Comparison of ENCODE assay signal across 8 cellular contexts in genomic region chr22:40346178-40347064, GRCh38. TPM values are rescaled to one million over a fixed set of nuclear protein-coding genes. Genes with fewer than 3 reads are reported as not detected.
DNase-seq lines count a peak whose midpoint lies in the region; ATAC-seq lines count a peak whose summit lies in the region.

Gene ADSL, plus strand, starts transcription at chr22:40346500. Its CDS starts 59 bp downstream, at chr22:40346559.

- peaks cover 18% of the 10 kb centered on the region for H3K36me3 Mint-ChIP-seq in activated CD4-positive, alpha-beta T cell treated with anti-CD3 and anti-CD28 coated beads, Interleukin-2, amount 10 ng/mL, durations not matched to agents 7 days and 5 days (ENCODE audit: low read depth)

- H3K4me3 Mint-ChIP-seq in activated CD4-positive, alpha-beta T cell treated with anti-CD3 and anti-CD28 coated beads, Interleukin-2, amount 10 ng/mL, durations not matched to agents 7 days and 5 days: peak within 1 kb of the TSS; percentile 98

- peak within 1 kb of the TSS; percentile 99 for H3K27ac Mint-ChIP-seq in activated CD4-positive, alpha-beta T cell treated with anti-CD3 and anti-CD28 coated beads, Interleukin-2, amount 10 ng/mL, durations not matched to agents 7 days and 5 days

- no peaks in the 10 kb centered on the region for H3K27me3 Mint-ChIP-seq in activated CD4-positive, alpha-beta T cell treated with anti-CD3 and anti-CD28 coated beads, Interleukin-2, amount 10 ng/mL, durations not matched to agents 7 days and 5 days

- peak; percentile 96 for DNase-seq in AG20443 (ENCODE audit: low spot score)
- peak; percentile 54 to 83 for DNase-seq in NCI-H524 (lab: John Stamatoyannopoulos, UW)
- DNase-seq in activated CD4-positive, alpha-beta T cell treated with anti-CD3 and anti-CD28 coated beads, Interleukin-2, amount 10 ng/mL, durations not matched to agents 7 days and 5 days: peak; percentile 87
- peak; percentile 41 for DNase-seq in cortex of kidney (lab: John Stamatoyannopoulos, UW)
- DNase-seq in left lobe of liver (ENCODE audit: low spot score): peak; percentile 89
- peak; percentile 90 to 92 for DNase-seq in stimulated activated CD4-positive, alpha-beta T cell treated with anti-CD3 and anti-CD28 coated beads, Interleukin-2, amount 100 ng/mL, for 24 hours

- H3K9me3 Mint-ChIP-seq in activated CD4-positive, alpha-beta T cell treated with anti-CD3 and anti-CD28 coated beads, Interleukin-2, amount 10 ng/mL, durations not matched to agents 7 days and 5 days: no peaks in the 10 kb centered on the region

- ATAC-seq in GM19025 (IDR thresholded peaks at IDR 0.05; ENCODE audit: low read depth, unreplicated experiment) (peak; percentile 88), HG03280 (IDR thresholded peaks at IDR 0.05; ENCODE audit: unreplicated experiment) (peak; percentile 85), left lobe of liver (peak; percentile 96)

- CTCF ChIA-PET in activated CD4-positive, alpha-beta T cell treated with anti-CD3 and anti-CD28 coated beads, Interleukin-2, amount 10 ng/mL, durations not matched to agents 7 days and 5 days (lab: Charles Lee): interaction anchor here (0.7 to 1.5 kb wide), 3 partner anchors 10 to 83 kb away, joined by 3 to 4 read pairs (median 3); no protein-coding TSS in a partner anchor

- POLR2A ChIA-PET in activated CD4-positive, alpha-beta T cell treated with anti-CD3 and anti-CD28 coated beads, Interleukin-2, amount 10 ng/mL, durations not matched to agents 7 days and 5 days (lab: Charles Lee): interaction anchor here (0.6 to 2.1 kb wide), 5 partner anchors 22 to 302 kb away, joined by 3 to 12 read pairs (median 6); partner anchors contain the start of gene TNRC6B

- peaks cover 50% of the 10 kb centered on the region for H3K4me1 Mint-ChIP-seq in activated CD4-positive, alpha-beta T cell treated with anti-CD3 and anti-CD28 coated beads, Interleukin-2, amount 10 ng/mL, durations not matched to agents 7 days and 5 days

RNA-seq across cellular contexts. Expression of gene ADSL, which starts in this region (rescaled TPM):
- total RNA-seq in activated CD4-positive, alpha-beta T cell treated with anti-CD3 and anti-CD28 coated beads, Interleukin-2, amount 10 ng/mL, durations not matched to agents 7 days and 5 days: 100 to 1,000 TPM; 124 to 130 TPM
- 19.0 TPM for total RNA-seq in left lobe of liver

Comparison
In these comparisons a context has a peak if more than half of its experiments do, and no peak if none do; other contexts are left out.
1. Peak in every context shown above with its lines: DNase-seq and ATAC-seq.
2. DNase-seq: peak in every context shown above with its lines; median percentile 96 in AG20443; 91 in stimulated activated CD4-positive, alpha-beta T cell treated with anti-CD3 and anti-CD28 coated beads, Interleukin-2, amount 100 ng/mL, for 24 hours; 89 in left lobe of liver; 87 in activated CD4-positive, alpha-beta T cell treated with anti-CD3 and anti-CD28 coated beads, Interleukin-2, amount 10 ng/mL, durations not matched to agents 7 days and 5 days; 68 in NCI-H524; 41 in cortex of kidney.